Comparison of ENCODE assay signal across 18 cellular contexts in the genomic region with DNA sequence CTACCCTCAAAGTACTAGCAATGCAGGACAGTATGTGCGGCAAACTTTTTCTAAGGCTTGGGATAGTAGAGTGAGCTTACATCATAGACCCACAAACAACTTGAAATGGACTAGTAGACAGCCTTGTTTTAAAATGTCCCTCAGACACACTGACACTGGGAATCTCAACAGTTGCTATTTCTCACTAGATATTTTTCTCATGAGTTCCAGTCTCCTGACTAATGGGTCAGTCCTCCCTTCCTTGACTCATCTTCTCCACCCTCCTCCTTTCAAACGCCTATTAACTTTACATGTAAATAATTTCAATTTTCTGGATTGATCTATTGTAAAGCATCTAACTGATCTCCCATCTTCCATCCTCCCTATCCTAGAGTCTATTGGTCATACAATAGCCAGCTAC.
"Had no signal": no experiment of that assay in that cellular context is flagged by ENCODE, and none has a peak within 500 bp of the region (broad histone marks: within the 10 kb centered on the region; RNA-seq: fewer than 3 reads in every experiment).

No MANE protein-coding gene starts in this region.

- H3K79me2 ChIP-seq: hepatocyte had no signal

- H3K27ac ChIP-seq: body of pancreas, hepatocyte, left lung had no signal

- H3K27me3 ChIP-seq: body of pancreas, hepatocyte, left lung had no signal

- H3K36me3 ChIP-seq: left lung had no signal

- DNase-seq: activated CD4-positive, alpha-beta memory T cell treated with anti-CD3 and anti-CD28 coated beads, Interleukin-2, amount 10 ng/mL, durations not matched to agents 7 days and 5 days; activated CD4-positive, alpha-beta T cell treated with anti-CD3 and anti-CD28 coated beads for 4 hours; activated gamma-delta T cell treated with Interleukin-2 at 50 U/mL for 16 hours; activated T-cell treated with anti-CD3 and anti-CD28 coated beads, Interleukin-2, amount 50 U/mL, for 4 hours; amniotic stem cell; body of pancreas; cortex of kidney; effector CD8-positive, alpha-beta T cell; kidney; left lung; mesendoderm; posterior cingulate gyrus; retina; T-helper 17 cell had no signal

- H3K4me3 ChIP-seq: body of pancreas, hepatocyte, left lung had no signal

- H3K4me2 ChIP-seq: hepatocyte had no signal

- H2AFZ ChIP-seq: hepatocyte had no signal

- H3K4me1 ChIP-seq: body of pancreas, left lung had no signal

- ATAC-seq: activated T-cell treated with anti-CD3 and anti-CD28 coated beads, Interleukin-2, amount 50 U/mL, for 4 hours; body of pancreas; left lung; natural killer cell treated with Interleukin-12 subunit alpha and Interleukin-12 subunit beta and Interleukin-15 and Interleukin-18, amount 100 ng/mL, for 72 hours; stimulated activated effector memory CD8-positive, alpha-beta T cell treated with anti-CD3 and anti-CD28 coated beads, Interleukin-12 subunit alpha, Interleukin-12 subunit beta, amount 100 ng/mL, for 72 hours; T-helper 17 cell; WTC11 had no signal
